In genomic region chr3:124584552-124585391, GRCh38 we compare ENCODE assay signal across 8 cellular contexts.
A peak's percentile ranks its signal among the peaks of the same experiment; 100 is the strongest.
DNase-seq lines count a peak whose midpoint lies in the region; ATAC-seq lines count a peak whose summit lies in the region.

No MANE protein-coding gene starts in this region.

- no peak for ATAC-seq in GM18873 (IDR thresholded peaks at IDR 0.05; ENCODE audit: low FRiP score, unreplicated experiment)

- no peaks in the 10 kb centered on the region for H3K36me3 ChIP-seq in neuron (ENCODE audit: insufficient read depth, low read length)

- peak overlapping the region; percentile 13 for H2AFZ ChIP-seq in neuron (ENCODE audit: low read depth, low read length)

- H3K4me1 ChIP-seq in neuron (ENCODE audit: insufficient read depth, low read length) = peaks cover 20% of the 10 kb centered on the region

- H3K9me3 ChIP-seq in neuron (ENCODE audit: low read length) = no peaks in the 10 kb centered on the region

- H3K4me3 ChIP-seq in neuron (ENCODE audit: low read length) = peak overlapping the region; percentile 37

- peaks cover 14% of the 10 kb centered on the region for H3K27me3 ChIP-seq in neuron (ENCODE audit: insufficient read depth, low read length)

- peak; percentile 55 for DNase-seq in DMS53 treated with DMSO at 0.1 percent for 48 hours (lab: John Stamatoyannopoulos, UW; ENCODE audit: unreplicated experiment)
- peak; percentile 65 for DNase-seq in NCI-H146 (lab: John Stamatoyannopoulos, UW)
- peak; percentile 16 for DNase-seq in activated T-helper 1 cell treated with Interleukin-2 at 50 U/mL for 16 hours (ENCODE audit: low read depth)
- peak; percentile 20 for DNase-seq in globus pallidus (ENCODE audit: low spot score)
- peak; percentile 72 for DNase-seq in ureter (ENCODE audit: low spot score)
- no peak for DNase-seq in NCI-H2107 (lab: John Stamatoyannopoulos, UW)
